ENCODE assay signal across 8 cellular contexts in the genomic region with DNA sequence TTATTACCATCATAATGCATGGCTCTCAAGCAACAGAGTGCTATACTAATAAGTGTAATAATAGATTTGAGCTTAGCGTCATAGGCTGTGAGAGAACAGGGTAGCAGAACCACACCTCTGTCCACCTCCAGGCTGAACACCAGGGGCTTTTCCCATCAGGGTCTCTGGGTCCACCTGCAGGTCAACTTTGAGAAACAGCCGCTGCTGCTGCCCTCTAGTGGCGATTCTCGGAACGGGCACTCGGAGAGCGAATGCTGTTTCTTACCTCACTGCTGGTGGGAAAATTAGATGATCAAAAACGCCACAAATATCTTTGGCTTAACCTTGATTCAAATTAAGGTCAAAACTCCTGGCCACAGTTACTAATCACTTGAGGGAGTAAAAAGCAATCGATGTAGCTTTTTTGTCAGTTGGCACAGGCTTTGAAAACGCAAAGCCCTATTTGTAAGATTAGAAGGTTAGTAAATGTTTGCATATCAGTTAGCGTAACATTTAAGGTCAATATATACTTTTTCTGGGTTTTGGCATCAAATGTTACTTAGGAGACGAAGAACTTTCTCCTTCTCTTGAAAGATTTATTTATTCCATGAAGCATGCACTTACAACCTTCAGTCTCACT.
DNase-seq lines count a peak whose midpoint lies in the region; ATAC-seq, FAIRE-seq and TF ChIP-seq lines count a peak whose summit lies in the region.

No MANE protein-coding gene starts in this region.

- no peak overlapping the region for H3K4me3 ChIP-seq in lower leg skin (ENCODE audit: low read depth, poor library complexity, severe bottlenecking)

- WGBS in lower leg skin, 2 donors: 17% methylated on average over 12 of the region's 12 CpGs

- DNase-seq in AG08395 (ENCODE audit: low spot score) (peak; percentile 15), GM12892 (ENCODE audit: insufficient read length) (peak; percentile 41), HK-2 (ENCODE audit: unreplicated experiment) (peak; percentile 70), anterior cingulate cortex (lab: John Stamatoyannopoulos, UW) (peak in 47 of 58 donors; percentile 5 to 81 (median 33)), inferior parietal cortex (ENCODE audit: extremely low spot score) (peak; percentile 68), lower leg skin (ENCODE audit: low spot score in 2 of 2) (no peak)
- peak; percentile 32 to 61 for DNase-seq in stimulated activated CD4-positive, alpha-beta T cell treated with anti-CD3 and anti-CD28 coated beads, Interleukin-4, amount 100 ng/mL, for 4 hours

- no peak for TF ChIP-seq CTCF in lower leg skin (IDR thresholded peaks at IDR 0.05)

- TF ChIP-seq POLR2A in GM12892 (IDR thresholded peaks at IDR 0.05; ENCODE audit: low read depth, low read length) (no peak), lower leg skin (IDR thresholded peaks at IDR 0.05) (no peak)

- intact Hi-C loops in lower leg skin (cut with DNase I; ENCODE audit: low total_unique reads): no loop called here

- FAIRE-seq in GM12892 (lab: Jason Lieb, UNC): peak; percentile 66

- peak; percentile 22; the same call in 1 of the 3 replicates for ATAC-seq in SK-N-SH treated with all-trans-retinoic acid at 6 μM for 48 hours

TF ChIP-seq in SK-N-SH treated with all-trans-retinoic acid at 6 μM for 48 hours, 23 proteins besides CTCF, POLR2A, EP300 and RAD21:
- TF ChIP-seq RARB (CRISPR knock-in tag; IDR thresholded peaks at IDR 0.05) (no peak), ARNTL (CRISPR knock-in tag; IDR thresholded peaks at IDR 0.05; ENCODE audit: borderline replicate concordance, low read depth) (no peak), TSHZ2 (CRISPR knock-in tag; IDR thresholded peaks at IDR 0.05) (no peak), ZNF565 (CRISPR knock-in tag; conservative IDR thresholded peaks at IDR 0.05; ENCODE audit: low read depth) (no peak), BACH2 (CRISPR knock-in tag; IDR thresholded peaks at IDR 0.05; ENCODE audit: borderline replicate concordance) (no peak), SNAI2 (CRISPR knock-in tag; IDR thresholded peaks at IDR 0.05) (no peak), ZFP3 (CRISPR knock-in tag; IDR thresholded peaks at IDR 0.05) (no peak)
- TF ChIP-seq, protein P1, sequence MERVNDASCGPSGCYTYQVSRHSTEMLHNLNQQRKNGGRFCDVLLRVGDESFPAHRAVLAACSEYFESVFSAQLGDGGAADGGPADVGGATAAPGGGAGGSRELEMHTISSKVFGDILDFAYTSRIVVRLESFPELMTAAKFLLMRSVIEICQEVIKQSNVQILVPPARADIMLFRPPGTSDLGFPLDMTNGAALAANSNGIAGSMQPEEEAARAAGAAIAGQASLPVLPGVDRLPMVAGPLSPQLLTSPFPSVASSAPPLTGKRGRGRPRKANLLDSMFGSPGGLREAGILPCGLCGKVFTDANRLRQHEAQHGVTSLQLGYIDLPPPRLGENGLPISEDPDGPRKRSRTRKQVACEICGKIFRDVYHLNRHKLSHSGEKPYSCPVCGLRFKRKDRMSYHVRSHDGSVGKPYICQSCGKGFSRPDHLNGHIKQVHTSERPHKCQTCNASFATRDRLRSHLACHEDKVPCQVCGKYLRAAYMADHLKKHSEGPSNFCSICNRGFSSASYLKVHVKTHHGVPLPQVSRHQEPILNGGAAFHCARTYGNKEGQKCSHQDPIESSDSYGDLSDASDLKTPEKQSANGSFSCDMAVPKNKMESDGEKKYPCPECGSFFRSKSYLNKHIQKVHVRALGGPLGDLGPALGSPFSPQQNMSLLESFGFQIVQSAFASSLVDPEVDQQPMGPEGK (CRISPR knock-in tag; IDR thresholded peaks at IDR 0.05; ENCODE audit: borderline replicate concordance): no peak

Comparison
In these comparisons a context has a peak if more than half of its experiments do, and no peak if none do; other contexts are left out.
1. DNase-seq: peak in AG08395 (single experiment), GM12892 (single experiment), HK-2 (single experiment), anterior cingulate cortex (47 of 58), inferior parietal cortex (single experiment) and stimulated activated CD4-positive, alpha-beta T cell treated with anti-CD3 and anti-CD28 coated beads, Interleukin-4, amount 100 ng/mL, for 4 hours (2 of 2); none in lower leg skin (0 of 2).